Comparison of ENCODE assay signal across 8 cellular contexts in genomic region chr3:4684976-4685375, GRCh38.
"Had no signal": no experiment of that assay in that cellular context is flagged by ENCODE, and none has a peak within 500 bp of the region (broad histone marks: within the 10 kb centered on the region; RNA-seq: fewer than 3 reads in every experiment).

No MANE protein-coding gene starts in this region.

- H2AFZ ChIP-seq: GM23248, GM23338 had no signal

- H3K9ac ChIP-seq: GM23248 had no signal

- H3K9me3 ChIP-seq: HAP-1 had no signal

- H3K4me2 ChIP-seq: GM23338 had no signal

- H3K36me3 ChIP-seq: HAP-1 had no signal

- DNase-seq: GM23248, GOT3, H7, H9, HCEC 1CT, HFFc6 had no signal

- H3K27ac ChIP-seq: GM23248 had no signal

- H3K4me3 ChIP-seq: GM23248, GM23338, HAP-1 had no signal
